8 cellular contexts compared by ENCODE assay signal in the genomic region with DNA sequence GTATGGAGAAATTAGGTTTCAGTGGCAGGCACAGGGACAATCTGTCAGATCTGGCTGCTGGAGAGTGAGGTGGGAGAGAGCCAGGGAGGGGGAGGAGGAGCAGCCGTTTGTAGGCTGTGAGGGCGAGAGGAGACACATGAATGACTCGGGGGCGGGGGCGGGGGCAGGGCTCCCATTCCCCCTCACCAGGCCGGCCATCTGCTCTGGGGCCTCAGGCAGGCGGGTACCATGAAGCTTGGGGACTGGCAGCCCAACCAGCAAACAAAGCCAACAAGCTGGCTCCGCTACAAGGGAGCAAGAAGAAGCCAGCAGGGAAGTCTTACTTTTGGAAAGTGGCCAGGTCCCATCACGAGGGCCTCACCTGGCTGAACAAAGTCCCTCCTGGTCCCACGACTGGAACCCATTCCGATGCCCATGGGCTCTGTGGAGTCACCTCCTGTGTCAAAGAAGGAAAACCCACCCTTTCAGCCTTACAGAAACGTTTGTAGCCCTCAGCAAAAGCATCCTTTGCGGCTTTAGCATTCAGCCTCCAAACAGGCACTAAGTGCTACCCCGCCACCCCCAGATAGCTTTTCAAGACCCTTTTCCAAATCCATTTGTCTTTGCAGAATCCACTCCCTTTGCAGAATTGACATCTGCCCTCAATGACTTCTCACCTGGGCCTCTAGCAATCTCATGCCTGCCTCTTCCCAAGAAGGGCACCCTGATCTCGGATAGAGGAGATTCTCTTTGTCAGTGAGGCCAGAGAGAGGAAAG. TPM values are rescaled to one million over a fixed set of nuclear protein-coding genes. Genes with fewer than 3 reads are reported as not detected.
DNase-seq lines count a peak whose midpoint lies in the region; ATAC-seq, FAIRE-seq and TF ChIP-seq lines count a peak whose summit lies in the region.

No MANE protein-coding gene starts in this region.

- H3K79me2 ChIP-seq in keratinocyte (ENCODE audit: control insufficient read depth, insufficient read depth, low read length) = no peaks in the 10 kb centered on the region

- no peak overlapping the region for H3K4me2 ChIP-seq in keratinocyte (ENCODE audit: control insufficient read depth, extremely low read depth, insufficient read depth, low read depth, low read length)

- no peak overlapping the region for H3K9ac ChIP-seq in keratinocyte (ENCODE audit: control insufficient read depth, extremely low read depth, insufficient read depth, low read length)

- no peak for TF ChIP-seq CTCF in keratinocyte (optimal IDR thresholded peaks at IDR 0.05 in 1 of 3, IDR thresholded peaks at IDR 0.05 in 1 of 3, conservative IDR thresholded peaks at IDR 0.05 in 1 of 3; ENCODE audit: extremely low read depth in 1 of 3, insufficient read depth in 2 of 3, low read length in 3 of 3)
- no peak for TF ChIP-seq CTCF in CD14-positive monocyte (IDR thresholded peaks at IDR 0.05)

- no peaks in the 10 kb centered on the region for H3K36me3 ChIP-seq in keratinocyte (ENCODE audit: control insufficient read depth in 2 of 2, extremely low read depth in 1 of 2, insufficient read depth in 2 of 2, low read length in 2 of 2)

- peak overlapping the region; percentile 1 for H2AFZ ChIP-seq in keratinocyte (ENCODE audit: control insufficient read depth, low read length)

- dilution Hi-C loops in keratinocyte (cut with MboI; ENCODE audit: extremely low pct_ligation_motif_present, low sequenced_read_pairs) = no loop called here

- no peaks in the 10 kb centered on the region for H3K36me3 Mint-ChIP-seq in CD14-positive monocyte

- intact Hi-C loops in CD14-positive monocyte (cut with micrococcal nuclease) = loop anchor here (2.0 to 10.0 kb wide), 3 partner anchors 168 to 431 kb away; no protein-coding TSS in a partner anchor

- ATAC-seq in HG02610 (IDR thresholded peaks at IDR 0.05; ENCODE audit: unreplicated experiment) = peak; percentile 2
- ATAC-seq in HG02938 (IDR thresholded peaks at IDR 0.05; ENCODE audit: unreplicated experiment) = no peak

- H3K27me3 Mint-ChIP-seq in CD14-positive monocyte (ENCODE audit: low read depth in 3 of 3) = peaks cover 9 to 13% (median 11%) of the 10 kb centered on the region in 3 donors

- H4K20me1 ChIP-seq in keratinocyte (ENCODE audit: control insufficient read depth, extremely low read depth, insufficient read depth, low read length) = no peaks in the 10 kb centered on the region

- H3K9me1 ChIP-seq in keratinocyte (ENCODE audit: control insufficient read depth, extremely low read depth, insufficient read depth, low read length) = no peaks in the 10 kb centered on the region

- H3K27ac Mint-ChIP-seq in CD14-positive monocyte = peak overlapping the region in 1 of 7 donors; percentile 49

- peaks cover 27% of the 10 kb centered on the region for H3K4me1 Mint-ChIP-seq in CD14-positive monocyte

- H3K9me3 ChIP-seq in keratinocyte (ENCODE audit: control insufficient read depth, low read depth, low read length) = no peaks in the 10 kb centered on the region

- H3K27ac ChIP-seq in keratinocyte (ENCODE audit: control insufficient read depth, insufficient read depth, low read length) = no peak overlapping the region

- no peaks in the 10 kb centered on the region for H3K4me1 ChIP-seq in keratinocyte (ENCODE audit: control insufficient read depth, extremely low read depth, insufficient read depth, low read length)

- H3K4me3 ChIP-seq in keratinocyte (ENCODE audit: control insufficient read depth in 2 of 3, extremely low read depth in 1 of 3, insufficient read depth in 2 of 3, low read depth in 1 of 3, low read length in 3 of 3) = no peak overlapping the region

- peak overlapping the region in 1 of 2 donors; percentile 78 for H3K4me3 Mint-ChIP-seq in CD14-positive monocyte

- H3K9me3 Mint-ChIP-seq in CD14-positive monocyte = peaks cover 0 to 4% (median 2%) of the 10 kb centered on the region in 7 donors

- H3K27me3 ChIP-seq in keratinocyte (ENCODE audit: control insufficient read depth, extremely low read depth, insufficient read depth, low read length) = peaks cover 5% of the 10 kb centered on the region

- no peak for FAIRE-seq in keratinocyte (lab: Jason Lieb, UNC)

- DNase-seq in DMS79 (lab: John Stamatoyannopoulos, UW) (peak; percentile 18), NCI-H82 (lab: John Stamatoyannopoulos, UW) (peak; percentile 98), keratinocyte (ENCODE audit: low read depth, low spot score) (no peak), CD14-positive monocyte (ENCODE audit: low spot score) (no peak)
- DNase-seq in activated naive CD4-positive, alpha-beta T cell (lab: John Stamatoyannopoulos, UW) = no peak
- DNase-seq in activated CD4-positive, alpha-beta T cell treated with anti-CD3 and anti-CD28 coated beads for 1 hour = no peak

RNA-seq across cellular contexts. Expression of gene SSTR2, which starts 9.2 kb away (rescaled TPM):
- polyA plus RNA-seq in keratinocyte (not detected in 3 replicates), CD14-positive monocyte (not detected)
- polyA plus RNA-seq in keratinocyte (2011; ENCODE audit: low read depth) = not detected
- not detected in 2 replicates for polyA plus RNA-seq in keratinocyte (2011; cell fraction: cytosol; rRNA removed)
- polyA plus RNA-seq in keratinocyte (2011; cell fraction: nucleus; rRNA removed) = not detected in 2 replicates
- 0.03 TPM in 1 of 2 replicates, not detected in the other for polyA plus RNA-seq in keratinocyte (2012; ENCODE audit: low replicate concordance)
- polyA minus RNA-seq in keratinocyte = not detected in 3 replicates
- polyA minus RNA-seq in keratinocyte (2011; cell fraction: cytosol; rRNA and poly(A)+ RNA removed) = not detected
- not detected in 2 replicates for polyA minus RNA-seq in keratinocyte (2011; cell fraction: nucleus; rRNA and poly(A)+ RNA removed)

RNA-seq across cellular contexts. Expression of gene COG1, which starts 37.3 kb away (rescaled TPM):
- 16.4 to 18.4 TPM (median 16.7 TPM) in 3 replicates for polyA plus RNA-seq in keratinocyte
- 13.1 TPM for polyA plus RNA-seq in keratinocyte (2011; ENCODE audit: low read depth)
- polyA plus RNA-seq in keratinocyte (2011; cell fraction: cytosol; rRNA removed) = 10.6 and 10.7 TPM in 2 replicates
- polyA plus RNA-seq in keratinocyte (2011; cell fraction: nucleus; rRNA removed) = 33.8 and 38.4 TPM in 2 replicates
- 18.5 and 26.9 TPM in 2 replicates for polyA plus RNA-seq in keratinocyte (2012; ENCODE audit: low replicate concordance)
- 22.2 to 30.7 TPM (median 30.0 TPM) in 3 replicates for polyA minus RNA-seq in keratinocyte
- 11.7 TPM for polyA minus RNA-seq in keratinocyte (2011; cell fraction: cytosol; rRNA and poly(A)+ RNA removed)
- 22.8 and 23.1 TPM in 2 replicates for polyA minus RNA-seq in keratinocyte (2011; cell fraction: nucleus; rRNA and poly(A)+ RNA removed)
- 1 to 10 TPM; 5.1 to 8.0 TPM for polyA plus RNA-seq in CD14-positive monocyte

Comparison
In these comparisons a context has a peak if more than half of its experiments do, and no peak if none do; other contexts are left out.
1. DNase-seq: peak in DMS79 (single experiment) and NCI-H82 (single experiment); none in keratinocyte (single experiment), activated naive CD4-positive, alpha-beta T cell (0 of 4), activated CD4-positive, alpha-beta T cell treated with anti-CD3 and anti-CD28 coated beads for 1 hour (single experiment) and CD14-positive monocyte (single experiment).